17 cellular contexts compared by ENCODE assay signal in the genomic region with DNA sequence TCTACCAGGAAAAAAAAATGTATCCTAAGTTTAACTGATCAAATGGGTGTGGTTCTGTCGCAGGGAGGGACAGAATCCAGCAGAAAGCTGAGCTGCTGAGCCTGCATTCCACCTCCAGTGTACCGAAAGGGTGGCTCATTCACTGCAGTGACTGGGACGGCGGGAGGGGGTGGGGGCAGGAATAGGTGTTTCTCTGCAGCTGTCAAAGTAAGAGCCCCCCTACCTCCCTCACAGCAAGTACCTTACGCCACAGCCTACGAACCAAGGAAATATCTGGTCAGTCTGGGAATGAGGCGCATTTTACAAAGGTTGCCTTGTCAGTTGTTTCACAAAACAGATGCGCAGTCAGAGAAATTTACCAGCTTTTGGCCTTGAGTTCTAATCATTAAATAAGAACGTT. TPM values are rescaled to one million over a fixed set of nuclear protein-coding genes. Genes with fewer than 3 reads are reported as not detected.
DNase-seq lines count a peak whose midpoint lies in the region; ATAC-seq and TF ChIP-seq lines count a peak whose summit lies in the region.
"Had no signal": no experiment of that assay in that cellular context is flagged by ENCODE, and none has a peak within 500 bp of the region (broad histone marks: within the 10 kb centered on the region; RNA-seq: fewer than 3 reads in every experiment).

No MANE protein-coding gene starts in this region.

- no peak for TF ChIP-seq EP300 in Ishikawa (IDR thresholded peaks at IDR 0.05; ENCODE audit: borderline replicate concordance)

- BruUV-seq in A673 (replicated peaks; lab: Mats Ljungman, UMichigan): no TSS peak

- in situ Hi-C loops in ACHN (cut with HindIII; ENCODE audit: low pct_ligation_motif_present, low pct_unique_long_range_greater_than_20kb, low sequenced_read_pairs): no loop called here

- CTCF ChIA-PET in A673 (lab: Charles Lee): no interaction called here

- no peak for TF ChIP-seq RAD21 in Ishikawa (IDR thresholded peaks at IDR 0.05; ENCODE audit: low read depth)

- H3K4me3 ChIP-seq in dorsolateral prefrontal cortex (peak overlapping the region; percentile 16 to 85 (median 64)), A673 (ENCODE audit: low read depth, low read length, poor library complexity, severe bottlenecking) (no peak overlapping the region)
- H3K4me3 ChIP-seq: testis had no signal

- no peaks in the 10 kb centered on the region for H3K9me3 ChIP-seq in A673 (ENCODE audit: low read depth, low read length, poor library complexity, severe bottlenecking)
- H3K9me3 ChIP-seq: testis had no signal

- DNase-seq in AG08395 (ENCODE audit: low spot score) (peak; percentile 29), dorsolateral prefrontal cortex (no peak), medulla oblongata (ENCODE audit: extremely low spot score) (peak; percentile 60), ACHN (no peak), DMS79 (lab: John Stamatoyannopoulos, UW) (no peak), A673 (ENCODE audit: low spot score) (no peak)
- DNase-seq: activated T-cell treated with anti-CD3 and anti-CD28 coated beads, Interleukin-2, amount 50 U/mL, for 48 hours; IMR-90; mammary epithelial cell; NCI-H187 treated with DMSO at 0.1 percent for 48 hours; testis had no signal

- POLR2A ChIA-PET in A673 (lab: Charles Lee; ENCODE audit: low non-redundant PET): no interaction called here

- H3K36me3 ChIP-seq in A673 (ENCODE audit: insufficient read depth, low read length, poor library complexity, severe bottlenecking): no peaks in the 10 kb centered on the region

- TF ChIP-seq CTCF in dorsolateral prefrontal cortex (IDR thresholded peaks at IDR 0.05 in 54 of 56, conservative IDR thresholded peaks at IDR 0.05 in 2 of 56; ENCODE audit: low read depth in 1 of 56, partially characterized antibody in 56 of 56) (no peak), A673 (conservative IDR thresholded peaks at IDR 0.05; ENCODE audit: low read depth, low read length) (no peak)

- H3K4me1 ChIP-seq in A673 (ENCODE audit: insufficient read depth, low read length, poor library complexity, severe bottlenecking): peaks cover 8% of the 10 kb centered on the region

- ATAC-seq in GM21723 (IDR thresholded peaks at IDR 0.05; ENCODE audit: unreplicated experiment): no peak
- ATAC-seq: esophagus mucosa had no signal

- intact Hi-C loops in dorsolateral prefrontal cortex (cut with DNase I) (no loop called here), A673 (cut with micrococcal nuclease; ENCODE audit: unreplicated experiment) (no loop called here)

- no peaks in the 10 kb centered on the region for H3K27me3 ChIP-seq in dorsolateral prefrontal cortex
- no peaks in the 10 kb centered on the region for H3K27me3 ChIP-seq in A673 (replicated peaks; ENCODE audit: insufficient read depth, low read depth, low read length, poor library complexity)
- H3K27me3 ChIP-seq: testis had no signal

- H3K27ac ChIP-seq in dorsolateral prefrontal cortex (peak overlapping the region in 56 of 59 donors; percentile 42 to 98 (median 95)), A673 (ENCODE audit: low read depth, low read length, poor library complexity, severe bottlenecking) (no peak overlapping the region)
- H3K27ac ChIP-seq: testis had no signal

TF ChIP-seq in Ishikawa, 13 proteins besides CTCF, POLR2A, EP300 and RAD21:
- TF ChIP-seq TEAD4 (IDR thresholded peaks at IDR 0.05) (peak; percentile 38; the same call in 1 of the 2 replicates), YY1 (IDR thresholded peaks at IDR 0.05; ENCODE audit: low read depth) (no peak)

RNA-seq across cellular contexts. Expression of a gene that starts 1.7 kb away (rescaled TPM):
- total RNA-seq in dorsolateral prefrontal cortex: 100 to 1,000 TPM; 128 to 991 (median 344) TPM
- total RNA-seq in A673 (2021): not detected in 2 replicates
- total RNA-seq: bronchial epithelial cell, H4, NCI-H460 had no signal

RNA-seq across cellular contexts. Expression of a gene that starts 32.2 kb away (rescaled TPM):
- total RNA-seq in dorsolateral prefrontal cortex (100 to 1,000 TPM in 107 of 120 experiments, 10 to 100 TPM in 13; 91.1 to 161 (median 119) TPM), A673 (2021) (86.4 and 88.0 TPM in 2 replicates)

Comparison
In these comparisons a context has a peak if more than half of its experiments do, and no peak if none do; other contexts are left out.
1. DNase-seq: peak in AG08395 (single experiment) and medulla oblongata (single experiment); none in dorsolateral prefrontal cortex (0 of 10), ACHN (single experiment), DMS79 (single experiment) and A673 (single experiment).
2. RNA of a gene that starts 1.7 kb away (total RNA-seq): 128 to 991 TPM in dorsolateral prefrontal cortex; not detected in A673; every median in the first group is over 100 times any median in the second.